Comparison of ENCODE assay signal across 1 cellular context in genomic region chr12:69470189-69471094, GRCh38.
A peak's percentile ranks its signal among the peaks of the same experiment; 100 is the strongest.
TF ChIP-seq lines count a peak whose summit lies in the region.

Gene FRS2, plus strand, starts transcription at chr12:69470388. Its CDS starts 98,643 bp downstream, at chr12:69569031.

TF ChIP-seq in HEK293, 187 proteins besides CTCF, POLR2A, EP300 and RAD21 (continued from another document):
- TF ChIP-seq ZNF518A (tag by site-specific recombination; conservative IDR thresholded peaks at IDR 0.05; ENCODE audit: low read depth) (peak; percentile 99), PATZ1 (tag by site-specific recombination; IDR thresholded peaks at IDR 0.05) (peak; percentile 84), KLF17 (tag by site-specific recombination; IDR thresholded peaks at IDR 0.05) (peak; percentile 77; the same call in 1 of the 2 replicates), ZNF37A (tag by site-specific recombination; IDR thresholded peaks at IDR 0.05) (no peak), ZNF114 (tag by site-specific recombination; IDR thresholded peaks at IDR 0.05) (no peak), PRDM2 (tag by site-specific recombination; IDR thresholded peaks at IDR 0.05; ENCODE audit: borderline replicate concordance) (no peak), ZNF311 (tag by site-specific recombination; IDR thresholded peaks at IDR 0.05; ENCODE audit: borderline replicate concordance) (no peak), ZNF16 (tag by site-specific recombination; IDR thresholded peaks at IDR 0.05; ENCODE audit: low read depth) (no peak), KLF8 (tag by site-specific recombination; IDR thresholded peaks at IDR 0.05) (peak; percentile 83), ZNF169 (tag by site-specific recombination; IDR thresholded peaks at IDR 0.05) (no peak), BCL11B (tag by site-specific recombination; IDR thresholded peaks at IDR 0.05; ENCODE audit: low read depth) (no peak), ZNF596 (tag by site-specific recombination; IDR thresholded peaks at IDR 0.05) (no peak), TRIM28 (IDR thresholded peaks at IDR 0.05; ENCODE audit: borderline replicate concordance, low read length) (no peak), ZBTB26 (tag by site-specific recombination; optimal IDR thresholded peaks at IDR 0.05) (peak; percentile 79), ZIC2 (tag by site-specific recombination; IDR thresholded peaks at IDR 0.05) (no peak), ZBTB21 (tag by site-specific recombination; IDR thresholded peaks at IDR 0.05) (no peak), ZNF768 (tag by site-specific recombination; IDR thresholded peaks at IDR 0.05) (no peak), YY2 (tag by site-specific recombination; IDR thresholded peaks at IDR 0.05) (no peak), SCRT1 (tag by site-specific recombination; IDR thresholded peaks at IDR 0.05; ENCODE audit: borderline replicate concordance) (no peak), ZNF280C (tag by site-specific recombination; IDR thresholded peaks at IDR 0.05) (no peak), ZNF626 (tag by site-specific recombination; IDR thresholded peaks at IDR 0.05) (no peak), ZNF280D (tag by site-specific recombination; IDR thresholded peaks at IDR 0.05) (no peak), ZNF366 (tag by site-specific recombination; conservative IDR thresholded peaks at IDR 0.05) (no peak), BCL11A (tag by site-specific recombination; IDR thresholded peaks at IDR 0.05; ENCODE audit: low read depth) (no peak), ZFP3 (tag by site-specific recombination; IDR thresholded peaks at IDR 0.05; ENCODE audit: low read depth) (peak; percentile 70; the same call in 1 of the 2 replicates)
TF ChIP-seq in HEK293: peak in this region for 58.
